17 cellular contexts compared by ENCODE assay signal in the genomic region with DNA sequence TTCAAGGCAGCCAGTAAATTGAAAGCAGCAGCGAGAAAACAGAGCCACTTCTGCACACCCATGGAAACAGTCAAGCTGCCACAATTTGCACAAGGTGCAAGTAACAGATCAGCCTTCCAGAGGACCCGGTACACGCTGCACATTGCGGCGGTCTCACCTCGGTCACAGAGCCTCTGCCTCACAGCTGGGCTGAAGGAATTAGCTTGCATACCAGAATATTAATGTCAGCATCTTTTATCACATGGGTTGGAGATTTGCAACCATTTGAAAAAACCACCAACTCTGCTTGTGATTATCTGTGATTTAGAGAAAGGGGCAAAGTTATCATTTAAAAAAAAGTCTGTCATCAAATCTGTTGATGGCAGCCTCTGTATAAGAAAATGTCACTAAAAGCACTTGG.
"Had no signal": no experiment of that assay in that cellular context is flagged by ENCODE, and none has a peak within 500 bp of the region (broad histone marks: within the 10 kb centered on the region; RNA-seq: fewer than 3 reads in every experiment).

No MANE protein-coding gene starts in this region.

- DNase-seq: activated CD4-positive, alpha-beta memory T cell treated with anti-CD3 and anti-CD28 coated beads for 36 hours; activated CD4-positive, alpha-beta T cell treated with anti-CD3 and anti-CD28 coated beads for 1 hour; activated effector memory CD4-positive, alpha-beta T cell treated with anti-CD3 and anti-CD28 coated beads, Interleukin-2, amount 50 U/mL, for 16 hours; activated T-cell treated with anti-CD3 and anti-CD28 coated beads, Interleukin-2, amount 50 U/mL, for 4 hours; esophagus squamous epithelium; immature natural killer cell; left cardiac atrium; mucosa of descending colon; naive thymus-derived CD8-positive, alpha-beta T cell; psoas muscle; sigmoid colon; stimulated activated CD4-positive, alpha-beta T cell treated with anti-CD3 and anti-CD28 coated beads, Interleukin-2, amount 100 ng/mL, for 48 hours; stimulated activated naive CD4-positive, alpha-beta T cell treated with Interleukin-2 at 50 U/mL for 16 hours; T-helper 9 cell; upper lobe of right lung had no signal

- H3K4me3 Mint-ChIP-seq: activated CD4-positive, alpha-beta memory T cell treated with anti-CD3 and anti-CD28 coated beads for 36 hours; activated T-cell treated with anti-CD3 and anti-CD28 coated beads, Interleukin-2, amount 50 U/mL, for 4 hours; immature natural killer cell; naive thymus-derived CD8-positive, alpha-beta T cell had no signal

- H3K27ac Mint-ChIP-seq: activated CD4-positive, alpha-beta memory T cell treated with anti-CD3 and anti-CD28 coated beads for 36 hours; activated naive CD4-positive, alpha-beta T cell treated with anti-CD3 and anti-CD28 coated beads, Interleukin-2, amount 50 U/mL, for 72 hours; immature natural killer cell; naive thymus-derived CD8-positive, alpha-beta T cell had no signal

- H3K36me3 Mint-ChIP-seq: activated CD4-positive, alpha-beta memory T cell treated with anti-CD3 and anti-CD28 coated beads for 36 hours; immature natural killer cell; naive thymus-derived CD8-positive, alpha-beta T cell had no signal

- H3K36me3 ChIP-seq: esophagus squamous epithelium, sigmoid colon, suprapubic skin, upper lobe of right lung had no signal

- H3K27me3 ChIP-seq: esophagus squamous epithelium, sigmoid colon, suprapubic skin, upper lobe of right lung had no signal

- H3K27me3 Mint-ChIP-seq: activated CD4-positive, alpha-beta memory T cell treated with anti-CD3 and anti-CD28 coated beads for 36 hours had no signal

- H3K4me3 ChIP-seq: esophagus squamous epithelium, mucosa of descending colon, psoas muscle, sigmoid colon, suprapubic skin, upper lobe of right lung had no signal

- H3K4me1 ChIP-seq: esophagus squamous epithelium, psoas muscle, suprapubic skin, upper lobe of right lung had no signal

- ATAC-seq: activated naive CD4-positive, alpha-beta T cell treated with anti-CD3 and anti-CD28 coated beads, Interleukin-2, amount 50 U/mL, for 72 hours; activated T-cell treated with anti-CD3 and anti-CD28 coated beads, Interleukin-2, amount 50 U/mL, for 4 hours; left cardiac atrium; mucosa of descending colon; naive thymus-derived CD8-positive, alpha-beta T cell; psoas muscle; upper lobe of right lung had no signal

- H3K4me1 Mint-ChIP-seq: immature natural killer cell; naive thymus-derived CD8-positive, alpha-beta T cell had no signal

- H3K27ac ChIP-seq: esophagus squamous epithelium, psoas muscle, sigmoid colon, suprapubic skin, upper lobe of right lung had no signal
